11 cellular contexts compared by ENCODE assay signal in genomic region chr6:167795874-167796667, GRCh38. TPM values are rescaled to one million over a fixed set of nuclear protein-coding genes. Genes with fewer than 3 reads are reported as not detected.
DNase-seq lines count a peak whose midpoint lies in the region; ATAC-seq and TF ChIP-seq lines count a peak whose summit lies in the region.
"Had no signal": no experiment of that assay in that cellular context is flagged by ENCODE, and none has a peak within 500 bp of the region (broad histone marks: within the 10 kb centered on the region; RNA-seq: fewer than 3 reads in every experiment).

No MANE protein-coding gene starts in this region.

- H2AFZ ChIP-seq in HCT116 (ENCODE audit: low read depth, low read length, poor library complexity, severe bottlenecking): no peak overlapping the region

- H3K9me3 Mint-ChIP-seq in activated T-helper 1 cell treated with anti-CD3 and anti-CD28 coated beads, Interleukin-12 subunit alpha, Interleukin-12 subunit beta, Interleukin-2, Interleukin-4 antibody, amounts not matched to agents 30 ng/mL and 10 ng/mL and 1 ng/mL, durations not matched to agents 14 hours and 24 hours and 36 hours: no peaks in the 10 kb centered on the region
- H3K9me3 Mint-ChIP-seq in effector memory CD8-positive, alpha-beta T cell: no peaks in the 10 kb centered on the region
- H3K9me3 Mint-ChIP-seq: activated naive CD4-positive, alpha-beta T cell treated with anti-CD3 and anti-CD28 coated beads, Interleukin-2, amount 50 U/mL, for 72 hours had no signal

- H3K9ac ChIP-seq in HCT116 (ENCODE audit: low read length): no peak overlapping the region

- H3K4me2 ChIP-seq in HCT116 (ENCODE audit: low read length): no peak overlapping the region

- intact Hi-C loops in HCT116 (cut with micrococcal nuclease): no loop called here
- intact Hi-C loops in activated T-helper 1 cell treated with anti-CD3 and anti-CD28 coated beads, Interleukin-12 subunit alpha, Interleukin-12 subunit beta, Interleukin-2, Interleukin-4 antibody, amounts not matched to agents 30 ng/mL and 10 ng/mL and 1 ng/mL, durations not matched to agents 14 hours and 24 hours and 36 hours (cut with micrococcal nuclease): no loop called here
- intact Hi-C loops in sciatic nerve (cut with DNase I): no loop called here

- DNase-seq in HCT116 (ENCODE audit: low read depth, low spot score) (no peak), islet precursor cell (peak; percentile 55), sciatic nerve (ENCODE audit: low spot score) (no peak), NCI-H446 treated with DMSO at 0.1 percent for 48 hours (lab: John Stamatoyannopoulos, UW) (no peak), NCI-H128 (lab: John Stamatoyannopoulos, UW; ENCODE audit: unreplicated experiment) (no peak)
- no peak for DNase-seq in activated T-helper 1 cell treated with anti-CD3 and anti-CD28 coated beads, Interleukin-12 subunit alpha, Interleukin-12 subunit beta, Interleukin-2, Interleukin-4 antibody, amounts not matched to agents 30 ng/mL and 10 ng/mL and 1 ng/mL, durations not matched to agents 14 hours and 24 hours and 36 hours (ENCODE audit: low spot score)
- DNase-seq in stimulated activated CD8-positive, alpha-beta memory T cell treated with anti-CD3 and anti-CD28 coated beads, Interleukin-4, amount 100 ng/mL, for 48 hours: no peak
- no peak for DNase-seq in effector memory CD8-positive, alpha-beta T cell
- DNase-seq: immature natural killer cell had no signal

- ATAC-seq in HCT116: peak; percentile 11; the same call in 1 of the 2 replicates
- ATAC-seq in sciatic nerve: peak; percentile 53
- ATAC-seq in effector memory CD8-positive, alpha-beta T cell (replicated peaks): no peak

- H4K20me1 ChIP-seq in HCT116 (ENCODE audit: insufficient read depth): no peaks in the 10 kb centered on the region

- RAD21 ChIA-PET in HCT116 (lab: Charles Lee; ENCODE audit: low non-redundant PET in 1 of 2, low total read pairs in 2 of 2, uncharacterized antibody in 2 of 2, unreplicated experiment in 2 of 2): no interaction called here

- no peak overlapping the region for H3K27ac Mint-ChIP-seq in activated T-helper 1 cell treated with anti-CD3 and anti-CD28 coated beads, Interleukin-12 subunit alpha, Interleukin-12 subunit beta, Interleukin-2, Interleukin-4 antibody, amounts not matched to agents 30 ng/mL and 10 ng/mL and 1 ng/mL, durations not matched to agents 14 hours and 24 hours and 36 hours
- H3K27ac Mint-ChIP-seq in effector memory CD8-positive, alpha-beta T cell: no peak overlapping the region
- H3K27ac Mint-ChIP-seq: activated naive CD4-positive, alpha-beta T cell treated with anti-CD3 and anti-CD28 coated beads, Interleukin-2, amount 50 U/mL, for 72 hours; immature natural killer cell had no signal

- peaks cover 52% of the 10 kb centered on the region for H3K27me3 Mint-ChIP-seq in activated T-helper 1 cell treated with anti-CD3 and anti-CD28 coated beads, Interleukin-12 subunit alpha, Interleukin-12 subunit beta, Interleukin-2, Interleukin-4 antibody, amounts not matched to agents 30 ng/mL and 10 ng/mL and 1 ng/mL, durations not matched to agents 14 hours and 24 hours and 36 hours (ENCODE audit: insufficient read depth)
- peaks cover 51 to 91% of the 10 kb centered on the region in 2 donors for H3K27me3 Mint-ChIP-seq in effector memory CD8-positive, alpha-beta T cell

- POLR2A ChIA-PET in HCT116 (lab: Charles Lee): no interaction called here

- H3K27me3 ChIP-seq in HCT116 (ENCODE audit: insufficient read depth, low read length): 0 out of 2 replicates have a peak, but pooled peaks cover 4% of the 10 kb centered on the region

- no peaks in the 10 kb centered on the region for H3K79me2 ChIP-seq in HCT116 (ENCODE audit: insufficient read depth, low read length)

- TF ChIP-seq CTCF in HCT116 (IDR thresholded peaks at IDR 0.05 in 2 of 3, conservative IDR thresholded peaks at IDR 0.05 in 1 of 3; ENCODE audit: borderline replicate concordance in 1 of 3, insufficient read depth in 1 of 3, low read depth in 2 of 3, low read length in 2 of 3): no peak

- H3K36me3 Mint-ChIP-seq in activated T-helper 1 cell treated with anti-CD3 and anti-CD28 coated beads, Interleukin-12 subunit alpha, Interleukin-12 subunit beta, Interleukin-2, Interleukin-4 antibody, amounts not matched to agents 30 ng/mL and 10 ng/mL and 1 ng/mL, durations not matched to agents 14 hours and 24 hours and 36 hours (ENCODE audit: low read depth): no peaks in the 10 kb centered on the region
- no peaks in the 10 kb centered on the region for H3K36me3 Mint-ChIP-seq in effector memory CD8-positive, alpha-beta T cell (ENCODE audit: insufficient read depth)

- no peaks in the 10 kb centered on the region for H3K9me2 ChIP-seq in HCT116 (ENCODE audit: insufficient read depth)

- CTCF ChIA-PET in HCT116 (lab: Charles Lee): no interaction called here

- H3K27ac ChIP-seq in HCT116 (ENCODE audit: low read depth, low read length): no peak overlapping the region
- H3K27ac ChIP-seq: HL-60 had no signal

- BruUV-seq in HCT116 (replicated peaks; lab: Mats Ljungman, UMichigan): no TSS peak

- no peaks in the 10 kb centered on the region for H3K4me1 ChIP-seq in HCT116 (ENCODE audit: control insufficient read depth in 1 of 2, insufficient read depth in 2 of 2, low read length in 2 of 2)

- no peaks in the 10 kb centered on the region for H3K9me3 ChIP-seq in HCT116 (ENCODE audit: control insufficient read depth in 1 of 2, insufficient read depth in 1 of 2, low read depth in 1 of 2, low read length in 2 of 2)

- TF ChIP-seq RAD21 in HCT116 (IDR thresholded peaks at IDR 0.05; ENCODE audit: low read depth): no peak

- H3K4me3 Mint-ChIP-seq in activated T-helper 1 cell treated with anti-CD3 and anti-CD28 coated beads, Interleukin-12 subunit alpha, Interleukin-12 subunit beta, Interleukin-2, Interleukin-4 antibody, amounts not matched to agents 30 ng/mL and 10 ng/mL and 1 ng/mL, durations not matched to agents 14 hours and 24 hours and 36 hours: peak overlapping the region; percentile 11
- H3K4me3 Mint-ChIP-seq in effector memory CD8-positive, alpha-beta T cell: peak overlapping the region in 1 of 2 donors; percentile 42
- H3K4me3 Mint-ChIP-seq: immature natural killer cell had no signal

- no peak for TF ChIP-seq POLR2A in HCT116 (IDR thresholded peaks at IDR 0.05; ENCODE audit: borderline replicate concordance, extremely low read depth, insufficient read depth, insufficient read length)

- no peaks in the 10 kb centered on the region for H3K36me3 ChIP-seq in HCT116 (ENCODE audit: control insufficient read depth in 1 of 2, insufficient read depth in 2 of 2, low read length in 2 of 2)

- no peak overlapping the region for H3K4me3 ChIP-seq in HCT116 (replicated peaks in 1 of 2; ENCODE audit: low read depth in 1 of 2, low read length in 2 of 2)

- peaks cover 5% of the 10 kb centered on the region for H3K4me1 Mint-ChIP-seq in activated T-helper 1 cell treated with anti-CD3 and anti-CD28 coated beads, Interleukin-12 subunit alpha, Interleukin-12 subunit beta, Interleukin-2, Interleukin-4 antibody, amounts not matched to agents 30 ng/mL and 10 ng/mL and 1 ng/mL, durations not matched to agents 14 hours and 24 hours and 36 hours (ENCODE audit: low read depth)
- no peaks in the 10 kb centered on the region for H3K4me1 Mint-ChIP-seq in effector memory CD8-positive, alpha-beta T cell (ENCODE audit: low read depth in 2 of 2)

TF ChIP-seq in HCT116, 20 proteins besides CTCF, POLR2A, EP300 and RAD21 (continues in another document):
- TF ChIP-seq SRF (IDR thresholded peaks at IDR 0.05; ENCODE audit: low read depth) (no peak), CBX3 (IDR thresholded peaks at IDR 0.05; ENCODE audit: low read depth) (no peak), ZFX (IDR thresholded peaks at IDR 0.05) (no peak), SP1 (IDR thresholded peaks at IDR 0.05; ENCODE audit: low read depth) (no peak), FOSL1 (IDR thresholded peaks at IDR 0.05; ENCODE audit: low read depth) (no peak), EGR1 (IDR thresholded peaks at IDR 0.05; ENCODE audit: low read depth) (no peak), REST (IDR thresholded peaks at IDR 0.05; ENCODE audit: low read depth) (no peak), EZH2phosphoT487 (IDR thresholded peaks at IDR 0.05; ENCODE audit: borderline replicate concordance) (no peak), EZH2 (IDR thresholded peaks at IDR 0.05) (no peak), JUND (IDR thresholded peaks at IDR 0.05) (no peak), ATF3 (IDR thresholded peaks at IDR 0.05) (no peak)

RNA-seq across cellular contexts. Expression of gene AFDN, which starts 30.6 kb away (rescaled TPM):
- total RNA-seq in HCT116 (2021; ENCODE audit: unreplicated experiment): 59.4 TPM
- 31.2 and 32.9 TPM in 2 replicates for polyA plus RNA-seq in HCT116 (2012)
- 70.1 and 75.9 TPM in 2 replicates for total RNA-seq in activated T-helper 1 cell treated with anti-CD3 and anti-CD28 coated beads, Interleukin-12 subunit alpha, Interleukin-12 subunit beta, Interleukin-2, Interleukin-4 antibody, amounts not matched to agents 30 ng/mL and 10 ng/mL and 1 ng/mL, durations not matched to agents 14 hours and 24 hours and 36 hours
- 212 TPM for total RNA-seq in sciatic nerve
